In genomic region chr6:125989631-125990030, GRCh38 we compare ENCODE assay signal across 2 cellular contexts.
TF ChIP-seq lines count a peak whose summit lies in the region.

No MANE protein-coding gene starts in this region.

TF ChIP-seq in GM12878, 131 proteins besides CTCF, POLR2A, EP300 and RAD21:
- TF ChIP-seq, protein P1, sequence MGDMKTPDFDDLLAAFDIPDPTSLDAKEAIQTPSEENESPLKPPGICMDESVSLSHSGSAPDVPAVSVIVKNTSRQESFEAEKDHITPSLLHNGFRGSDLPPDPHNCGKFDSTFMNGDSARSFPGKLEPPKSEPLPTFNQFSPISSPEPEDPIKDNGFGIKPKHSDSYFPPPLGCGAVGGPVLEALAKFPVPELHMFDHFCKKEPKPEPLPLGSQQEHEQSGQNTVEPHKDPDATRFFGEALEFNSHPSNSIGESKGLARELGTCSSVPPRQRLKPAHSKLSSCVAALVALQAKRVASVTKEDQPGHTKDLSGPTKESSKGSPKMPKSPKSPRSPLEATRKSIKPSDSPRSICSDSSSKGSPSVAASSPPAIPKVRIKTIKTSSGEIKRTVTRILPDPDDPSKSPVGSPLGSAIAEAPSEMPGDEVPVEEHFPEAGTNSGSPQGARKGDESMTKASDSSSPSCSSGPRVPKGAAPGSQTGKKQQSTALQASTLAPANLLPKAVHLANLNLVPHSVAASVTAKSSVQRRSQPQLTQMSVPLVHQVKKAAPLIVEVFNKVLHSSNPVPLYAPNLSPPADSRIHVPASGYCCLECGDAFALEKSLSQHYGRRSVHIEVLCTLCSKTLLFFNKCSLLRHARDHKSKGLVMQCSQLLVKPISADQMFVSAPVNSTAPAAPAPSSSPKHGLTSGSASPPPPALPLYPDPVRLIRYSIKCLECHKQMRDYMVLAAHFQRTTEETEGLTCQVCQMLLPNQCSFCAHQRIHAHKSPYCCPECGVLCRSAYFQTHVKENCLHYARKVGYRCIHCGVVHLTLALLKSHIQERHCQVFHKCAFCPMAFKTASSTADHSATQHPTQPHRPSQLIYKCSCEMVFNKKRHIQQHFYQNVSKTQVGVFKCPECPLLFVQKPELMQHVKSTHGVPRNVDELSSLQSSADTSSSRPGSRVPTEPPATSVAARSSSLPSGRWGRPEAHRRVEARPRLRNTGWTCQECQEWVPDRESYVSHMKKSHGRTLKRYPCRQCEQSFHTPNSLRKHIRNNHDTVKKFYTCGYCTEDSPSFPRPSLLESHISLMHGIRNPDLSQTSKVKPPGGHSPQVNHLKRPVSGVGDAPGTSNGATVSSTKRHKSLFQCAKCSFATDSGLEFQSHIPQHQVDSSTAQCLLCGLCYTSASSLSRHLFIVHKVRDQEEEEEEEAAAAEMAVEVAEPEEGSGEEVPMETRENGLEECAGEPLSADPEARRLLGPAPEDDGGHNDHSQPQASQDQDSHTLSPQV (IDR thresholded peaks at IDR 0.05): no peak
- TF ChIP-seq SMC3 (IDR thresholded peaks at IDR 0.05; ENCODE audit: borderline replicate concordance, low read length) (no peak), RELB (IDR thresholded peaks at IDR 0.05; ENCODE audit: low read depth) (peak; percentile 37; the same call in 1 of the 2 replicates), ATF3 (IDR thresholded peaks at IDR 0.05; ENCODE audit: borderline replicate concordance, extremely low read depth, low read depth, low read length) (no peak), NFXL1 (IDR thresholded peaks at IDR 0.05; ENCODE audit: borderline replicate concordance) (no peak), SPI1 (IDR thresholded peaks at IDR 0.05; ENCODE audit: borderline replicate concordance, insufficient read depth, low read depth, low read length) (peak; percentile 23; the same call in 1 of the 2 replicates), CHD2 (IDR thresholded peaks at IDR 0.05; ENCODE audit: borderline replicate concordance, low read depth, low read length) (no peak), IKZF2 (IDR thresholded peaks at IDR 0.05) (peak in 1 of 2 experiments; percentile 17; a peak in 1 of 4 replicates), IKZF1 (conservative IDR thresholded peaks at IDR 0.05) (0 out of 2 replicates have a peak, but pooled peaks have one; percentile 25)
TF ChIP-seq in GM12878: peak in this region for 4.

TF ChIP-seq in HepG2, 621 proteins besides CTCF, POLR2A, EP300 and RAD21 (continues in another document):
- TF ChIP-seq FOXA3 (CRISPR knock-in tag; IDR thresholded peaks at IDR 0.05) (peak; percentile 59), ZNF572 (CRISPR knock-in tag; IDR thresholded peaks at IDR 0.05) (no peak), POLR2AphosphoS5 (IDR thresholded peaks at IDR 0.05; ENCODE audit: low read depth, low read length) (no peak), SOX13 (IDR thresholded peaks at IDR 0.05) (no peak), SOX13 (CRISPR knock-in tag; conservative IDR thresholded peaks at IDR 0.05 in 1 of 2, IDR thresholded peaks at IDR 0.05 in 1 of 2) (peak in 1 of 2 experiments; percentile 78; a peak in 2 of 4 replicates), ZEB1 (IDR thresholded peaks at IDR 0.05; ENCODE audit: insufficient replicate concordance, low read depth) (peak; percentile 47), BCL6 (CRISPR knock-in tag; IDR thresholded peaks at IDR 0.05) (0 out of 2 replicates have a peak, but pooled peaks have one; percentile 32), ADNP (CRISPR knock-in tag; IDR thresholded peaks at IDR 0.05) (no peak), ZNF24 (IDR thresholded peaks at IDR 0.05) (peak; percentile 15; the same call in 1 of the 2 replicates), SRY (CRISPR knock-in tag; IDR thresholded peaks at IDR 0.05) (no peak), SNRNP70 (IDR thresholded peaks at IDR 0.05; ENCODE audit: low read depth, low read length) (no peak), ATF4 (CRISPR knock-in tag; IDR thresholded peaks at IDR 0.05) (0 out of 4 replicates have a peak, but pooled peaks of 1 of the 2 experiments have one; percentile 8), ZBTB40 (IDR thresholded peaks at IDR 0.05) (no peak), ZBTB40 (CRISPR knock-in tag; IDR thresholded peaks at IDR 0.05) (no peak), NCOA2 (CRISPR knock-in tag; IDR thresholded peaks at IDR 0.05) (0 out of 2 replicates have a peak, but pooled peaks have one; percentile 17), ARID3A (IDR thresholded peaks at IDR 0.05; ENCODE audit: low read depth, low read length) (peak; percentile 52; the same call in 1 of the 2 replicates), SMAD3 (CRISPR knock-in tag; IDR thresholded peaks at IDR 0.05) (0 out of 2 replicates have a peak, but pooled peaks have one; percentile 70), ELF3 (CRISPR knock-in tag; IDR thresholded peaks at IDR 0.05) (peak; percentile 77), ZNF652 (CRISPR knock-in tag; IDR thresholded peaks at IDR 0.05; ENCODE audit: borderline replicate concordance, low read depth) (peak; percentile 45; the same call in 1 of the 2 replicates), ZNF761 (CRISPR knock-in tag; conservative IDR thresholded peaks at IDR 0.05) (0 out of 2 replicates have a peak, but pooled peaks have one; percentile 50), ZNF331 (CRISPR knock-in tag; IDR thresholded peaks at IDR 0.05) (0 out of 2 replicates have a peak, but pooled peaks have one; percentile 33), GPN1 (CRISPR knock-in tag; IDR thresholded peaks at IDR 0.05; ENCODE audit: borderline replicate concordance) (no peak), ZNF264 (CRISPR knock-in tag; IDR thresholded peaks at IDR 0.05) (0 out of 2 replicates have a peak, but pooled peaks have one; percentile 25), ZBED4 (CRISPR knock-in tag; IDR thresholded peaks at IDR 0.05; ENCODE audit: borderline replicate concordance) (peak; percentile 32; the same call in 1 of the 2 replicates), LCORL (IDR thresholded peaks at IDR 0.05) (peak; percentile 92; the same call in 1 of the 2 replicates), LCORL (CRISPR knock-in tag; IDR thresholded peaks at IDR 0.05) (peak; percentile 85), HCFC1 (IDR thresholded peaks at IDR 0.05; ENCODE audit: low read depth, low read length) (no peak), ZNF781 (CRISPR knock-in tag; IDR thresholded peaks at IDR 0.05; ENCODE audit: borderline replicate concordance, not compliant biosample characterization) (no peak)
- TF ChIP-seq, protein P2, sequence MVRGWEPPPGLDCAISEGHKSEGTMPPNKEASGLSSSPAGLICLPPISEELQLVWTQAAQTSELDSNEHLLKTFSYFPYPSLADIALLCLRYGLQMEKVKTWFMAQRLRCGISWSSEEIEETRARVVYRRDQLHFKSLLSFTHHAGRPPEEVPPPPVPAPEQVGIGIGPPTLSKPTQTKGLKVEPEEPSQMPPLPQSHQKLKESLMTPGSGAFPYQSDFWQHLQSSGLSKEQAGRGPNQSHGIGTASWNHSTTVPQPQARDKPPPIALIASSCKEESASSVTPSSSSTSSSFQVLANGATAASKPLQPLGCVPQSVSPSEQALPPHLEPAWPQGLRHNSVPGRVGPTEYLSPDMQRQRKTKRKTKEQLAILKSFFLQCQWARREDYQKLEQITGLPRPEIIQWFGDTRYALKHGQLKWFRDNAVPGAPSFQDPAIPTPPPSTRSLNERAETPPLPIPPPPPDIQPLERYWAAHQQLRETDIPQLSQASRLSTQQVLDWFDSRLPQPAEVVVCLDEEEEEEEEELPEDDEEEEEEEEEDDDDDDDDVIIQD (CRISPR knock-in tag; IDR thresholded peaks at IDR 0.05; ENCODE audit: low read depth): peak; percentile 88; the same call in 1 of the 2 replicates
- TF ChIP-seq, protein P3, sequence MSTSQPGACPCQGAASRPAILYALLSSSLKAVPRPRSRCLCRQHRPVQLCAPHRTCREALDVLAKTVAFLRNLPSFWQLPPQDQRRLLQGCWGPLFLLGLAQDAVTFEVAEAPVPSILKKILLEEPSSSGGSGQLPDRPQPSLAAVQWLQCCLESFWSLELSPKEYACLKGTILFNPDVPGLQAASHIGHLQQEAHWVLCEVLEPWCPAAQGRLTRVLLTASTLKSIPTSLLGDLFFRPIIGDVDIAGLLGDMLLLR (CRISPR knock-in tag; IDR thresholded peaks at IDR 0.05): no peak
